18 cellular contexts compared by ENCODE assay signal in genomic region chr5:135206862-135207261, GRCh38.
DNase-seq lines count a peak whose midpoint lies in the region; TF ChIP-seq lines count a peak whose summit lies in the region.
"Had no signal": no experiment of that assay in that cellular context is flagged by ENCODE, and none has a peak within 500 bp of the region (broad histone marks: within the 10 kb centered on the region; RNA-seq: fewer than 3 reads in every experiment).

No MANE protein-coding gene starts in this region.

- no peak overlapping the region for H3K9ac ChIP-seq in endodermal cell (ENCODE audit: extremely low read depth, low read length, poor library complexity, severe bottlenecking)

- H3K27me3 ChIP-seq in right atrium auricular region (no peaks in the 10 kb centered on the region), left ventricle myocardium inferior (ENCODE audit: low read depth) (peaks cover 23% of the 10 kb centered on the region), endodermal cell (ENCODE audit: control insufficient read depth, insufficient read depth, low read length, poor library complexity, severe bottlenecking) (no peaks in the 10 kb centered on the region)
- H3K27me3 ChIP-seq: BE2C, MG63 had no signal

- H3K36me3 Mint-ChIP-seq in endodermal cell (ENCODE audit: low read depth): no peaks in the 10 kb centered on the region
- H3K36me3 Mint-ChIP-seq in osteocyte (ENCODE audit: unreplicated experiment): peaks cover 7% of the 10 kb centered on the region
- H3K36me3 Mint-ChIP-seq: CD4-positive, CD25-positive, alpha-beta regulatory T cell had no signal

- H3K9me3 ChIP-seq in right atrium auricular region: peaks cover 0 to 23% of the 10 kb centered on the region in 2 donors
- peaks cover 25% of the 10 kb centered on the region for H3K9me3 ChIP-seq in left ventricle myocardium inferior (replicated peaks)
- H3K9me3 ChIP-seq in endodermal cell (ENCODE audit: control insufficient read depth, low read length): peaks cover 19% of the 10 kb centered on the region

- H3K4me1 ChIP-seq in right atrium auricular region: no peaks in the 10 kb centered on the region
- H3K4me1 ChIP-seq in left ventricle myocardium inferior: no peaks in the 10 kb centered on the region
- H3K4me1 ChIP-seq in endodermal cell (ENCODE audit: control insufficient read depth, insufficient read depth, low read length): no peaks in the 10 kb centered on the region

- H3K9me3 Mint-ChIP-seq in endodermal cell (peaks cover 22% of the 10 kb centered on the region), osteocyte (ENCODE audit: unreplicated experiment) (peaks cover 19% of the 10 kb centered on the region)

- DNase-seq in right atrium auricular region (ENCODE audit: low spot score): peak; percentile 18
- no peak for DNase-seq in left ventricle myocardium inferior
- DNase-seq in endodermal cell: peak; percentile 32
- DNase-seq in osteocyte (ENCODE audit: extremely low spot score, unreplicated experiment): peak; percentile 40
- no peak for DNase-seq in NCI-H82 treated with DMSO at 0.1 percent for 48 hours (lab: John Stamatoyannopoulos, UW; ENCODE audit: unreplicated experiment)
- DNase-seq in stimulated activated CD4-positive, alpha-beta T cell treated with anti-CD3 and anti-CD28 coated beads, Interleukin-12 subunit alpha, Interleukin-12 subunit beta, amount 100 ng/mL, for 4 hours: no peak
- no peak for DNase-seq in NCI-H510A (lab: John Stamatoyannopoulos, UW)
- DNase-seq: BE2C; CD4-positive, CD25-positive, alpha-beta regulatory T cell; EL; GF-D8; MG63; NCI-H1694 treated with DMSO at 0.1 percent for 48 hours; NCI-H2107; PC-9; RPMI8226; SHP77 had no signal

- H3K27ac ChIP-seq in right atrium auricular region (no peak overlapping the region), left ventricle myocardium inferior (replicated peaks) (no peak overlapping the region), endodermal cell (ENCODE audit: low read depth, low read length) (no peak overlapping the region)
- H3K27ac ChIP-seq: PC-9 had no signal

- H3K4me1 Mint-ChIP-seq in endodermal cell (peaks cover 1% of the 10 kb centered on the region), osteocyte (ENCODE audit: unreplicated experiment) (peaks cover 15% of the 10 kb centered on the region)
- H3K4me1 Mint-ChIP-seq: CD4-positive, CD25-positive, alpha-beta regulatory T cell had no signal

- peaks cover 8% of the 10 kb centered on the region for H3K27me3 Mint-ChIP-seq in endodermal cell (ENCODE audit: insufficient read depth)
- H3K27me3 Mint-ChIP-seq in osteocyte (ENCODE audit: unreplicated experiment): peaks cover 11% of the 10 kb centered on the region

- no peak overlapping the region for H3K4me3 ChIP-seq in right atrium auricular region
- no peak overlapping the region for H3K4me3 ChIP-seq in left ventricle myocardium inferior
- no peak overlapping the region for H3K4me3 ChIP-seq in endodermal cell (ENCODE audit: low read length)
- H3K4me3 ChIP-seq: A549, MG63, PC-9 had no signal

- no peaks in the 10 kb centered on the region for H3K36me3 ChIP-seq in right atrium auricular region
- H3K36me3 ChIP-seq in left ventricle myocardium inferior: no peaks in the 10 kb centered on the region
- no peaks in the 10 kb centered on the region for H3K36me3 ChIP-seq in endodermal cell (ENCODE audit: control insufficient read depth, insufficient read depth, low read length)
- H3K36me3 ChIP-seq: BE2C, MG63 had no signal

- 92% methylated on average over 3 of the region's 3 CpGs; no CpG with 5 or more reads in 1 of the 2 experiments for WGBS in endodermal cell (ENCODE audit: insufficient coverage in 1 of 2, insufficient read length in 1 of 2), 2 experiments

- intact Hi-C loops in left ventricle myocardium inferior (cut with micrococcal nuclease): no loop called here

- no peak for TF ChIP-seq CTCF in right atrium auricular region (IDR thresholded peaks at IDR 0.05)
- TF ChIP-seq CTCF in left ventricle myocardium inferior (IDR thresholded peaks at IDR 0.05; ENCODE audit: borderline replicate concordance): no peak
- no peak for TF ChIP-seq CTCF in endodermal cell (conservative IDR thresholded peaks at IDR 0.05)
- no peak for TF ChIP-seq CTCF in osteocyte (IDR thresholded peaks at IDR 0.05)

- H3K27ac Mint-ChIP-seq in endodermal cell (no peak overlapping the region), osteocyte (ENCODE audit: unreplicated experiment) (no peak overlapping the region)
- H3K27ac Mint-ChIP-seq: CD4-positive, CD25-positive, alpha-beta regulatory T cell had no signal

- no peak overlapping the region for H3K4me3 Mint-ChIP-seq in endodermal cell
- H3K4me3 Mint-ChIP-seq in osteocyte (ENCODE audit: unreplicated experiment): no peak overlapping the region
- H3K4me3 Mint-ChIP-seq: CD4-positive, CD25-positive, alpha-beta regulatory T cell had no signal

Comparison
In these comparisons a context has a peak if more than half of its experiments do, and no peak if none do; other contexts are left out.
1. DNase-seq: peak in right atrium auricular region (single experiment), endodermal cell (single experiment) and osteocyte (single experiment); none in left ventricle myocardium inferior (single experiment), NCI-H82 treated with DMSO at 0.1 percent for 48 hours (single experiment), stimulated activated CD4-positive, alpha-beta T cell treated with anti-CD3 and anti-CD28 coated beads, Interleukin-12 subunit alpha, Interleukin-12 subunit beta, amount 100 ng/mL, for 4 hours (single experiment) and NCI-H510A (single experiment).